In the genomic region with DNA sequence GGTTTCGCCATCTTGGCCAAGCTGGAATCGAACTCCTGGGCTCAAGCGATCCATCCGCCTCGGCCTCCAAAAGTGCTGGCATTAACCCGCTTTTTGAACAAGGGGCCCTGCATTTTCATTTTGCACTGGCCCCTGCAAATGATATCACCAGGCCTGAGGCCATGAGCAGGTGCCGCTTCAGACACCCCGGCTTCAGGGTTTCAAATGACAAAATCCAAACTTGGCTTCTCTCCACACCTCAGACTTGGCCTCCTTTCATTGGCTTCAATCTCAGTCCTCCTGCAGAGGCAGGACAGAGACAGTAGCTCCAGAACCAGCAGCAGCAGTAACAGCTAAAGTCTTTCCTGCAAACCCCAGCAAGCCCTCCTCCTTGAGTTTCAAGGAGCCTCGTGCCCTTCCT, we compare ENCODE assay signal across 22 cellular contexts. TPM values are rescaled to one million over a fixed set of nuclear protein-coding genes. Genes with fewer than 3 reads are reported as not detected.
DNase-seq lines count a peak whose midpoint lies in the region; ATAC-seq lines count a peak whose summit lies in the region.
"Had no signal": no experiment of that assay in that cellular context is flagged by ENCODE, and none has a peak within 500 bp of the region (broad histone marks: within the 10 kb centered on the region; RNA-seq: fewer than 3 reads in every experiment).

No MANE protein-coding gene starts in this region.

- DNase-seq in DMS 273 treated with DMSO at 0.1 percent for 48 hours (lab: John Stamatoyannopoulos, UW) (peak; percentile 37), M059J (ENCODE audit: low read depth) (peak; percentile 82), RPMI7951 (ENCODE audit: low read depth) (peak; percentile 42), myocyte (ENCODE audit: low read depth) (peak; percentile 91), NCI-H1048 (lab: John Stamatoyannopoulos, UW) (no peak), SHP77 treated with DMSO at 0.1 percent for 48 hours (lab: John Stamatoyannopoulos, UW) (no peak), glomerular visceral epithelial cell (ENCODE audit: extremely low spot score) (no peak)
- DNase-seq: activated CD4-positive, alpha-beta T cell treated with anti-CD3 and anti-CD28 coated beads for 1 hour; activated naive CD4-positive, alpha-beta T cell treated with Interleukin-2 at 50 U/mL for 16 hours; activated T-cell treated with anti-CD3 and anti-CD28 coated beads, Interleukin-2, amount 50 U/mL, for 24 hours; CD4-positive, CD25-positive, alpha-beta regulatory T cell; dermis blood vessel endothelial cell; GF-D8; immature natural killer cell; left lung; natural killer cell; NCI-H1930; NCI-H748 treated with DMSO at 0.1 percent for 48 hours; right cardiac atrium; stimulated activated CD4-positive, alpha-beta T cell treated with anti-CD3 and anti-CD28 coated beads, Interleukin-15, amount 100 ng/mL, for 24 hours had no signal

- ATAC-seq in GM21526 (IDR thresholded peaks at IDR 0.05; ENCODE audit: low FRiP score, unreplicated experiment), result no peak
- ATAC-seq: left lung, natural killer cell, right cardiac atrium, Right ventricle myocardium inferior had no signal

RNA-seq across cellular contexts. Expression of a gene that starts 22.2 kb away (rescaled TPM):
- 7.9 and 14.8 TPM in 2 replicates for total RNA-seq in M059J (2014; rRNA removed; shearing (Covaris generic))
- total RNA-seq in RPMI7951 (2014; rRNA removed; shearing (Covaris generic)), result 6.5 and 6.8 TPM in 2 replicates
- 15.9 and 16.8 TPM in 2 replicates for total RNA-seq in myocyte
- polyA plus RNA-seq in myocyte (2012), result 17.7 TPM

Comparison
In these comparisons a context has a peak if more than half of its experiments do, and no peak if none do; other contexts are left out.
1. DNase-seq: peak in DMS 273 treated with DMSO at 0.1 percent for 48 hours (single experiment), M059J (single experiment), RPMI7951 (single experiment) and myocyte (single experiment); none in NCI-H1048 (single experiment), SHP77 treated with DMSO at 0.1 percent for 48 hours (single experiment) and glomerular visceral epithelial cell (single experiment).